ENCODE assay signal across 1 cellular context in genomic region chr5:126488362-126489065, GRCh38.
TF ChIP-seq lines count a peak whose summit lies in the region.

No MANE protein-coding gene starts in this region.

TF ChIP-seq in HEK293, 187 proteins besides CTCF, POLR2A, EP300 and RAD21 (continued from another document):
- TF ChIP-seq TCF7L2 (IDR thresholded peaks at IDR 0.05; ENCODE audit: borderline replicate concordance, low read depth, low read length) (0 out of 2 replicates have a peak, but pooled peaks have one; percentile 44), PRDM6 (tag by site-specific recombination; IDR thresholded peaks at IDR 0.05) (peak; percentile 23; the same call in 1 of the 2 replicates), ZNF366 (tag by site-specific recombination; conservative IDR thresholded peaks at IDR 0.05) (no peak)
TF ChIP-seq in HEK293: peak in this region for 2.
